Comparison of ENCODE assay signal across 7 cellular contexts in genomic region chr3:194520201-194520600, GRCh38. TPM values are rescaled to one million over a fixed set of nuclear protein-coding genes. Genes with fewer than 3 reads are reported as not detected.
DNase-seq lines count a peak whose midpoint lies in the region; ATAC-seq, FAIRE-seq and TF ChIP-seq lines count a peak whose summit lies in the region.
"Not testable (repeated sequence)": the region's sequence is repeated elsewhere in the genome, so short reads cannot be mapped to it uniquely, and the experiment has no call there.

No MANE protein-coding gene starts in this region.

- TF ChIP-seq CTCF in GM12864 (IDR thresholded peaks at IDR 0.05; ENCODE audit: low read depth, low read length, missing control alignments) (peak; percentile 3), K562 (IDR thresholded peaks at IDR 0.05 in 2 of 3, conservative IDR thresholded peaks at IDR 0.05 in 1 of 3; ENCODE audit: insufficient read depth in 2 of 3, low read depth in 1 of 3, low read length in 3 of 3) (peak; percentile 46 to 48 (median 46)), heart right ventricle (IDR thresholded peaks at IDR 0.05) (peak in 5 of 9 donors; percentile 7 to 28 (median 13))
- TF ChIP-seq CTCF in OCI-LY3 (IDR thresholded peaks at IDR 0.05; ENCODE audit: low read depth, low read length); WTC11 (IDR thresholded peaks at IDR 0.05); nephron (IDR thresholded peaks at IDR 0.05; ENCODE audit: unreplicated experiment in 3 of 3): not testable (repeated sequence)

- H3K36me3 Mint-ChIP-seq in WTC11; nephron (ENCODE audit: low read depth): not testable (repeated sequence)

- not testable (repeated sequence) for H3K4me3 ChIP-seq in GM12864 (ENCODE audit: low read depth, low read length); OCI-LY3 (ENCODE audit: low read length); K562; heart right ventricle

- not testable (repeated sequence) for H3K9me1 ChIP-seq in K562 (ENCODE audit: control insufficient read depth, insufficient read depth, low read length)

- peaks cover 11% of the 10 kb centered on the region for H3K4me1 Mint-ChIP-seq in WTC11
- H3K4me1 Mint-ChIP-seq in nephron: not testable (repeated sequence)

- H3K27me3 ChIP-seq in OCI-LY3 (ENCODE audit: low read depth, low read length): peaks cover 11% of the 10 kb centered on the region
- H3K27me3 ChIP-seq in K562 (ENCODE audit: control insufficient read depth in 2 of 2, insufficient read depth in 2 of 2, low read length in 2 of 2); heart right ventricle: not testable (repeated sequence)

- not testable (repeated sequence) for BruUV-seq in K562 (replicated peaks; lab: Mats Ljungman, UMichigan)

- H3K27ac Mint-ChIP-seq in WTC11: not testable (repeated sequence)
- peak overlapping the region; percentile 60 to 91 (median 75) for H3K27ac Mint-ChIP-seq in nephron

- ATAC-seq in WTC11, heart right ventricle: not testable (repeated sequence)
- peak; percentile 80 for ATAC-seq in K562

- not testable (repeated sequence) for H3K79me2 ChIP-seq in OCI-LY3 (ENCODE audit: low read length); K562 (ENCODE audit: control insufficient read depth, insufficient read depth, low read length)

- peak; percentile 33 to 63; a peak in 2 of 4 replicates for TF ChIP-seq RAD21 in K562 (CRISPR knock-in tag; conservative IDR thresholded peaks at IDR 0.05 in 1 of 2, IDR thresholded peaks at IDR 0.05 in 1 of 2)

- H2AFZ ChIP-seq in OCI-LY3 (ENCODE audit: low read depth, low read length): not testable (repeated sequence)
- peak overlapping the region; percentile 86 for H2AFZ ChIP-seq in K562 (ENCODE audit: low read depth, low read length)

- H3K9me3 Mint-ChIP-seq in WTC11, nephron: not testable (repeated sequence)

- H3K9ac ChIP-seq in OCI-LY3 (ENCODE audit: low read length): not testable (repeated sequence)
- peak overlapping the region in 1 of 2 experiments; percentile 41; a peak in 1 of 4 replicates for H3K9ac ChIP-seq in K562 (ENCODE audit: insufficient read depth in 1 of 2, low read depth in 2 of 2, low read length in 2 of 2)

- H3K4me2 ChIP-seq in OCI-LY3 (ENCODE audit: low read length): peak overlapping the region; percentile 70; the same call in 1 of the 2 replicates
- not testable (repeated sequence) for H3K4me2 ChIP-seq in K562 (ENCODE audit: insufficient read depth, low read length)

- H3K4me1 ChIP-seq in OCI-LY3 (ENCODE audit: low read length): peaks cover 18% of the 10 kb centered on the region
- H3K4me1 ChIP-seq in K562 (replicated peaks in 1 of 2; ENCODE audit: control insufficient read depth in 2 of 2, insufficient read depth in 2 of 2, low read length in 2 of 2): peaks cover 0 to 11% of the 10 kb centered on the region in 2 experiments; a peak in 4 of 5 replicates
- peaks cover 0 to 28% (median 8%) of the 10 kb centered on the region in 9 donors for H3K4me1 ChIP-seq in heart right ventricle

- not testable (repeated sequence) for H3K4me3 Mint-ChIP-seq in WTC11, nephron

- FAIRE-seq in K562 (lab: Jason Lieb, UNC): not testable (repeated sequence)

- H3K9me3 ChIP-seq in OCI-LY3 (ENCODE audit: insufficient read depth, low read length); K562 (replicated peaks; ENCODE audit: control insufficient read depth, insufficient read depth, low read depth, low read length); heart right ventricle: not testable (repeated sequence)

- POLR2A ChIA-PET in WTC11 (lab: Charles Lee): not testable (repeated sequence)
- POLR2A ChIA-PET in K562 (lab: Yijun Ruan, JAX): interaction anchor here (0.6 to 1.2 kb wide), 3 partner anchors 23 to 36 kb away, joined by 3 to 4 read pairs (median 3); no protein-coding TSS in a partner anchor

- in situ Hi-C loops in KBM-7 (cut with MboI; ENCODE audit: low pct_unique_long_range_greater_than_20kb, low sequenced_read_pairs); K562 (cut with MboI): not testable (repeated sequence)

- H3K36me3 ChIP-seq in OCI-LY3 (replicated peaks; ENCODE audit: low read depth, low read length); K562 (ENCODE audit: control insufficient read depth, insufficient read depth, low read length); heart right ventricle: not testable (repeated sequence)

- TF ChIP-seq POLR2A in K562 (conservative IDR thresholded peaks at IDR 0.05): not testable (repeated sequence)

- not testable (repeated sequence) for H3K27me3 Mint-ChIP-seq in WTC11 (ENCODE audit: low read depth)
- H3K27me3 Mint-ChIP-seq in nephron (ENCODE audit: low read depth): peaks cover 13% of the 10 kb centered on the region

- CTCF ChIA-PET in WTC11 (lab: Charles Lee): interaction anchor here (1.2 kb wide), 3 partner anchors 9 to 55 kb away, joined by 3 read pairs; no protein-coding TSS in a partner anchor
- CTCF ChIA-PET in K562 (lab: Yijun Ruan, JAX; ENCODE audit: low intra/inter-chr PET ratio): not testable (repeated sequence)

- not testable (repeated sequence) for DNase-seq in GM12864 (ENCODE audit: low read depth)
- DNase-seq in KBM-7 (peak; percentile 19), WTC11 (ENCODE audit: low spot score) (peak; percentile 18), K562 (ENCODE audit: extremely low read depth in 1 of 4, low spot score in 3 of 4) (peak in 1 of 4 experiments; percentile 58), heart right ventricle (peak; percentile 21 to 23)

- not testable (repeated sequence) for H3K27ac ChIP-seq in OCI-LY3 (ENCODE audit: low read length); heart right ventricle
- peak overlapping the region; percentile 48; the same call in 2 of the 3 replicates for H3K27ac ChIP-seq in K562 (ENCODE audit: extremely low read depth, low read depth, low read length)

- not testable (repeated sequence) for TF ChIP-seq EP300 in K562 (IDR thresholded peaks at IDR 0.05; ENCODE audit: low read length)

- intact Hi-C loops in K562 (cut with micrococcal nuclease): loop anchor here (1.0 to 5.0 kb wide), 3 partner anchors 33 to 53 kb away; partner anchors contain the start of gene ATP13A3
- intact Hi-C loops in heart right ventricle (cut with DNase I): loop anchor here in 1 of 10 donors (2.0 kb wide), 1 partner anchor 17 kb away; no protein-coding TSS in a partner anchor

- 29% methylated on average over 5 of the region's 5 CpGs for WGBS in K562 (ENCODE audit: insufficient coverage, low coverage, missing lambda C conversion rate)
- WGBS in heart right ventricle, 2 donors: 77 to 88% methylated on average over 5 of the region's 5 CpGs

- not testable (repeated sequence) for H4K20me1 ChIP-seq in OCI-LY3 (ENCODE audit: insufficient read depth, low read length); K562 (replicated peaks; ENCODE audit: control insufficient read depth, insufficient read depth, low read length)

TF ChIP-seq in K562, 482 proteins besides CTCF, POLR2A, EP300 and RAD21 (continues in another document):
- TF ChIP-seq E2F6 (IDR thresholded peaks at IDR 0.05; ENCODE audit: borderline replicate concordance in 1 of 2, extremely low read depth in 1 of 2, insufficient read depth in 1 of 2, insufficient read length in 1 of 2, low read depth in 1 of 2, low read length in 1 of 2, poor library complexity in 1 of 2, severe bottlenecking in 1 of 2) (peak in 1 of 2 experiments; percentile 15), EP400 (IDR thresholded peaks at IDR 0.05) (0 out of 2 replicates have a peak, but pooled peaks have one; percentile 10)

RNA-seq across cellular contexts. Expression of gene ATP13A3, which starts 33.4 kb away (rescaled TPM):
- 75.7 to 79.1 TPM (median 78.3 TPM) in 3 replicates for total RNA-seq in WTC11 (2021)
- 187 and 569 TPM in 2 replicates for total RNA-seq in K562 (2011; cell fraction: chromatin; rRNA removed; ENCODE audit: low replicate concordance)
- total RNA-seq in K562 (2011; cell fraction: nucleolus; rRNA removed): 75.4 and 99.2 TPM in 2 replicates
- total RNA-seq in K562 (2011; cell fraction: nucleoplasm; rRNA removed): 212 and 321 TPM in 2 replicates
- 72.3 and 86.6 TPM in 2 replicates for total RNA-seq in K562 (2014; rRNA removed)
- 116 and 120 TPM in 2 replicates for total RNA-seq in K562 (2014; rRNA removed; fragmentation: Illumina TruSeq; extraction: Trizol)
- 87.3 and 95.8 TPM in 2 replicates for total RNA-seq in K562 (2015; rRNA removed; fragmentation: Illumina TruSeq; extraction: Trizol)
- total RNA-seq in K562 (2021): 85.4 and 95.2 TPM in 2 replicates
- polyA plus RNA-seq in K562 (2011; rRNA removed): 99.4 and 135 TPM in 2 replicates
- 14.3 and 36.7 TPM in 2 replicates for polyA plus RNA-seq in K562 (2011; cell fraction: cytosol; rRNA removed)
- polyA plus RNA-seq in K562 (2011; cell fraction: nucleus; rRNA removed): 52.7 and 77.5 TPM in 2 replicates
- 35.4 and 37.3 TPM in 2 replicates for polyA plus RNA-seq in K562 (2012)
- polyA plus RNA-seq in K562 (2014; fragmentation: Illumina TruSeq; extraction: Trizol): 65.9 and 77.7 TPM in 2 replicates
- polyA plus RNA-seq in K562 (2014; fragmentation: Nextera tagmentation; extraction: Ambion mirVana): 10 to 100 TPM; 16.6 to 16.8 TPM
- 46.2 and 54.7 TPM in 2 replicates for polyA plus RNA-seq in K562 (2014; rRNA removed)
- 360 and 406 TPM in 2 replicates for polyA minus RNA-seq in K562 (2011; rRNA and poly(A)+ RNA removed)
- 76.2 and 93.9 TPM in 2 replicates for polyA minus RNA-seq in K562 (2011; cell fraction: cytosol; rRNA and poly(A)+ RNA removed)
- polyA minus RNA-seq in K562 (2011; cell fraction: nucleus; rRNA and poly(A)+ RNA removed): 87.1 and 158 TPM in 2 replicates
- 100 to 1,000 TPM in 5 of 10 donors, 10 to 100 TPM in 5; 60.3 to 195 (median 109) TPM for total RNA-seq in heart right ventricle
- 10 to 100 TPM; 31.0 to 45.9 TPM for polyA plus RNA-seq in heart right ventricle
